15 cellular contexts compared by ENCODE assay signal in genomic region chr11:70038034-70038834, GRCh38. TPM values are rescaled to one million over a fixed set of nuclear protein-coding genes. Genes with fewer than 3 reads are reported as not detected.
"Had no signal": no experiment of that assay in that cellular context is flagged by ENCODE, and none has a peak within 500 bp of the region (broad histone marks: within the 10 kb centered on the region; RNA-seq: fewer than 3 reads in every experiment).

No MANE protein-coding gene starts in this region.

- H3K27me3 ChIP-seq: ascending aorta, neural progenitor cell, pancreas, thyroid gland had no signal

- ATAC-seq: activated CD4-positive, CD25-positive, alpha-beta regulatory T cell treated with anti-CD3 and anti-CD28 coated beads, Interleukin-2, amount 50 U/mL, for 24 hours; activated T-cell treated with anti-CD3 and anti-CD28 coated beads, Interleukin-2, amount 50 U/mL, for 72 hours; lower lobe of right lung; pancreas had no signal

- H3K27ac ChIP-seq: ascending aorta, lower lobe of right lung, neural progenitor cell, pancreas, thyroid gland had no signal

- H3K27ac Mint-ChIP-seq: activated CD4-positive, alpha-beta memory T cell treated with anti-CD3 and anti-CD28 coated beads for 36 hours; activated T-cell treated with anti-CD3 and anti-CD28 coated beads, Interleukin-2, amount 50 U/mL, for 72 hours; neural progenitor cell; T-helper 2 cell treated with Interferon-gamma antibody and Interleukin-4, amounts not matched to agents 5 μg/mL and 100 μg/mL, for 36 hours had no signal

- DNase-seq: activated CD4-positive, alpha-beta memory T cell treated with anti-CD3 and anti-CD28 coated beads for 36 hours; activated gamma-delta T cell treated with Interleukin-2 at 50 U/mL for 16 hours; activated T-cell treated with anti-CD3 and anti-CD28 coated beads, Interleukin-2, amount 50 U/mL, for 72 hours; effector CD8-positive, alpha-beta T cell; kidney; lower lobe of right lung; midbrain; pancreas; stimulated activated CD4-positive, alpha-beta T cell treated with anti-CD3 and anti-CD28 coated beads, Interleukin-15, amount 100 ng/mL, for 24 hours; stimulated activated CD4-positive, alpha-beta T cell treated with anti-CD3 and anti-CD28 coated beads, Interleukin-4, amount 100 ng/mL, for 4 hours; thyroid gland had no signal

- H2AFZ ChIP-seq: neural progenitor cell had no signal

- H3K36me3 ChIP-seq: lower lobe of right lung, neural progenitor cell, pancreas, thyroid gland had no signal

- H3K4me1 ChIP-seq: ascending aorta, lower lobe of right lung, pancreas, thyroid gland had no signal

- H3K4me3 ChIP-seq: ascending aorta, lower lobe of right lung, neural progenitor cell, pancreas, thyroid gland had no signal

- H3K36me3 Mint-ChIP-seq: neural progenitor cell had no signal

- H3K9me3 ChIP-seq: pancreas, thyroid gland had no signal

- H3K4me2 ChIP-seq: neural progenitor cell had no signal

- H3K9ac ChIP-seq: neural progenitor cell had no signal

- H3K4me3 Mint-ChIP-seq: activated CD4-positive, alpha-beta memory T cell treated with anti-CD3 and anti-CD28 coated beads for 36 hours; activated T-cell treated with anti-CD3 and anti-CD28 coated beads, Interleukin-2, amount 50 U/mL, for 72 hours; neural progenitor cell; T-helper 2 cell treated with Interferon-gamma antibody and Interleukin-4, amounts not matched to agents 5 μg/mL and 100 μg/mL, for 36 hours had no signal

RNA-seq across cellular contexts. Expression of gene ANO1, which starts 39.9 kb away (rescaled TPM):
- total RNA-seq: activated CD4-positive, alpha-beta memory T cell treated with anti-CD3 and anti-CD28 coated beads for 36 hours; activated T-cell treated with anti-CD3 and anti-CD28 coated beads, Interleukin-2, amount 50 U/mL, for 72 hours had no signal
